17 cellular contexts compared by ENCODE assay signal in the genomic region with DNA sequence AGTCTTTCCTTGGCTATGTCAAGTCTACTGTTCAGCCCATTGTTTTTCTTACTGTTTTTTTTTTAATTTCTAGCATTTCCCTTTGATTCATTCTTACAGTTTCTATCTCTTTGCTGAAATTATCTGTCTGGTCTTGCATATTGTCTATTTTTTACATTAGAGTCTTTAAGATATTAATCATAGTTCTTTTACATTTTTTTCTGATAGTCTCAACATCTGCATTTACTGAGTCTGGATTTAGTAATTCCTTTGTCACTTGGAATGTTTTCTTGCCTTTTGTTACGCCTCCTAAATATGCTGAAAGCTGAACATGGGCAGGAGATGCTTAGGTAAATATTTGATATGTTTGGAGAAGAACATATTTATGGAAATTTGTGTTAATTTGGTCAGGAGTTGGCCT. TPM values are rescaled to one million over a fixed set of nuclear protein-coding genes. Genes with fewer than 3 reads are reported as not detected.
A peak's percentile ranks its signal among the peaks of the same experiment; 100 is the strongest.
DNase-seq lines count a peak whose midpoint lies in the region; ATAC-seq, FAIRE-seq and TF ChIP-seq lines count a peak whose summit lies in the region.
"Had no signal": no experiment of that assay in that cellular context is flagged by ENCODE, and none has a peak within 500 bp of the region (broad histone marks: within the 10 kb centered on the region; RNA-seq: fewer than 3 reads in every experiment).

No MANE protein-coding gene starts in this region.

- no peak for TF ChIP-seq CTCF in mammary epithelial cell (conservative IDR thresholded peaks at IDR 0.05 in 1 of 2, IDR thresholded peaks at IDR 0.05 in 1 of 2; ENCODE audit: extremely low read depth in 1 of 2, insufficient read depth in 1 of 2, low read depth in 1 of 2, low read length in 2 of 2)
- TF ChIP-seq CTCF in breast epithelium (IDR thresholded peaks at IDR 0.05) = no peak
- no peak for TF ChIP-seq CTCF in HFFc6 (IDR thresholded peaks at IDR 0.05)
- no peak for TF ChIP-seq CTCF in bronchial epithelial cell (IDR thresholded peaks at IDR 0.05; ENCODE audit: insufficient read depth, low read length, severe bottlenecking)
- no peak for TF ChIP-seq CTCF in transverse colon (IDR thresholded peaks at IDR 0.05)
- TF ChIP-seq CTCF in chondrocyte (IDR thresholded peaks at IDR 0.05) = no peak

- no peak overlapping the region for H3K4me2 ChIP-seq in mammary epithelial cell (ENCODE audit: insufficient read depth, low read depth, low read length)
- H3K4me2 ChIP-seq: BLaER1 treated with 17β-estradiol and CSF1 and Interleukin-3, amounts not matched to agents 10 nM and 100 nM had no signal

- WGBS in mammary epithelial cell (ENCODE audit: low coverage, missing lambda C conversion rate) = 71% methylated on average over 1 of the region's 1 CpG
- 82 to 100% methylated on average over 1 of the region's 1 CpG for WGBS in transverse colon (ENCODE audit: low coverage in 1 of 2), 2 donors

- peaks cover 6% of the 10 kb centered on the region for H3K9me3 ChIP-seq in mammary epithelial cell (replicated peaks; ENCODE audit: insufficient read depth, low read length)
- H3K9me3 ChIP-seq in breast epithelium = peaks cover 0 to 16% of the 10 kb centered on the region in 2 donors
- H3K9me3 ChIP-seq in transverse colon = no peaks in the 10 kb centered on the region

- no peak overlapping the region for H3K9ac ChIP-seq in mammary epithelial cell (ENCODE audit: insufficient read depth, low read length)
- H3K9ac ChIP-seq: BLaER1 treated with 17β-estradiol and CSF1 and Interleukin-3, amounts not matched to agents 10 nM and 100 nM had no signal

- H3K4me1 Mint-ChIP-seq in HFFc6 (ENCODE audit: low read depth) = peaks cover 26% of the 10 kb centered on the region
- H3K4me1 Mint-ChIP-seq in chondrocyte (ENCODE audit: low read depth) = peaks cover 10% of the 10 kb centered on the region
- no peaks in the 10 kb centered on the region for H3K4me1 Mint-ChIP-seq in effector memory CD8-positive, alpha-beta T cell (ENCODE audit: low read depth in 2 of 2)
- H3K4me1 Mint-ChIP-seq: CD4-positive, CD25-positive, alpha-beta regulatory T cell had no signal

- H2AFZ ChIP-seq in mammary epithelial cell (ENCODE audit: low read depth, low read length) = no peak overlapping the region

- H3K9me3 Mint-ChIP-seq in HFFc6 = no peaks in the 10 kb centered on the region
- peaks cover 25% of the 10 kb centered on the region for H3K9me3 Mint-ChIP-seq in chondrocyte (ENCODE audit: low read depth)
- no peaks in the 10 kb centered on the region for H3K9me3 Mint-ChIP-seq in effector memory CD8-positive, alpha-beta T cell

- H3K36me3 Mint-ChIP-seq in HFFc6 (ENCODE audit: low read depth) (no peaks in the 10 kb centered on the region), chondrocyte (ENCODE audit: low read depth) (peaks cover 4% of the 10 kb centered on the region)
- H3K36me3 Mint-ChIP-seq in effector memory CD8-positive, alpha-beta T cell (ENCODE audit: insufficient read depth) = no peaks in the 10 kb centered on the region
- H3K36me3 Mint-ChIP-seq: CD4-positive, CD25-positive, alpha-beta regulatory T cell had no signal

- TF ChIP-seq POLR2A in breast epithelium (IDR thresholded peaks at IDR 0.05) (no peak), transverse colon (IDR thresholded peaks at IDR 0.05) (no peak)

- H4K20me1 ChIP-seq in mammary epithelial cell (ENCODE audit: insufficient read depth, low read length) = no peaks in the 10 kb centered on the region

- peak; percentile 14 for DNase-seq in mammary epithelial cell
- DNase-seq in breast epithelium (ENCODE audit: low spot score in 2 of 2) = no peak
- DNase-seq in HFFc6 = no peak
- peak; percentile 54 for DNase-seq in bronchial epithelial cell (ENCODE audit: low read depth)
- no peak for DNase-seq in transverse colon
- no peak for DNase-seq in chondrocyte (ENCODE audit: low spot score)
- DNase-seq in effector memory CD8-positive, alpha-beta T cell = no peak
- DNase-seq in SK-N-DZ (ENCODE audit: low spot score) = no peak
- DNase-seq: 8988T; ACHN; Calu3; CD4-positive, CD25-positive, alpha-beta regulatory T cell; DMS 273 treated with DMSO at 0.1 percent for 48 hours had no signal

- FAIRE-seq in bronchial epithelial cell (lab: Jason Lieb, UNC) = no peak
- FAIRE-seq: G401.6, GM19239 had no signal

- H3K27me3 Mint-ChIP-seq in HFFc6 (ENCODE audit: insufficient read depth) (no peaks in the 10 kb centered on the region), chondrocyte (ENCODE audit: low read depth) (no peaks in the 10 kb centered on the region)
- H3K27me3 Mint-ChIP-seq in effector memory CD8-positive, alpha-beta T cell = peaks cover 15 to 19% of the 10 kb centered on the region in 2 donors

- no peak overlapping the region for H3K27ac ChIP-seq in mammary epithelial cell (ENCODE audit: insufficient read depth, low read depth, low read length)
- H3K27ac ChIP-seq in breast epithelium = no peak overlapping the region
- H3K27ac ChIP-seq in transverse colon = no peak overlapping the region
- H3K27ac ChIP-seq: BLaER1 treated with 17β-estradiol and CSF1 and Interleukin-3, amounts not matched to agents 10 nM and 100 nM had no signal

- H3K27me3 ChIP-seq in mammary epithelial cell (ENCODE audit: insufficient read depth, low read length) (no peaks in the 10 kb centered on the region), breast epithelium (peaks cover 0 to 23% of the 10 kb centered on the region in 2 donors), bronchial epithelial cell (ENCODE audit: control insufficient read depth, insufficient read depth, low read length) (no peaks in the 10 kb centered on the region), transverse colon (no peaks in the 10 kb centered on the region)
- H3K27me3 ChIP-seq: BLaER1 treated with 17β-estradiol and CSF1 and Interleukin-3, amounts not matched to agents 10 nM and 100 nM had no signal

- CTCF ChIA-PET in mammary epithelial cell (lab: Charles Lee; ENCODE audit: low non-redundant PET) = no interaction called here

- no peak for TF ChIP-seq EP300 in transverse colon (IDR thresholded peaks at IDR 0.05; ENCODE audit: low read depth)

- H3K27ac Mint-ChIP-seq in HFFc6 = no peak overlapping the region
- H3K27ac Mint-ChIP-seq in chondrocyte (ENCODE audit: unreplicated experiment) = no peak overlapping the region
- H3K27ac Mint-ChIP-seq in effector memory CD8-positive, alpha-beta T cell = no peak overlapping the region
- H3K27ac Mint-ChIP-seq: CD4-positive, CD25-positive, alpha-beta regulatory T cell had no signal

- H3K79me2 ChIP-seq in mammary epithelial cell (ENCODE audit: insufficient read depth, low read length) = peaks cover 71% of the 10 kb centered on the region

- dilution Hi-C loops in mammary epithelial cell (cut with HindIII; ENCODE audit: low sequenced_read_pairs) = no loop called here

- H3K4me3 ChIP-seq in mammary epithelial cell (replicated peaks in 1 of 3; ENCODE audit: insufficient read depth in 1 of 3, low read depth in 2 of 3, low read length in 3 of 3) (no peak overlapping the region), breast epithelium (no peak overlapping the region), bronchial epithelial cell (ENCODE audit: low read depth, low read length) (no peak overlapping the region), transverse colon (no peak overlapping the region)
- H3K4me3 ChIP-seq: BLaER1 treated with 17β-estradiol and CSF1 and Interleukin-3, amounts not matched to agents 10 nM and 100 nM had no signal

- H3K4me3 Mint-ChIP-seq in HFFc6 (peak overlapping the region; percentile 26; the same call in 1 of the 2 replicates), chondrocyte (ENCODE audit: unreplicated experiment) (no peak overlapping the region)
- no peak overlapping the region for H3K4me3 Mint-ChIP-seq in effector memory CD8-positive, alpha-beta T cell
- H3K4me3 Mint-ChIP-seq: CD4-positive, CD25-positive, alpha-beta regulatory T cell had no signal

- intact Hi-C loops in mammary epithelial cell (cut with micrococcal nuclease) = no loop called here
- intact Hi-C loops in breast epithelium (cut with DNase I; ENCODE audit: low total_unique reads) = no loop called here
- intact Hi-C loops in transverse colon (cut with DNase I; ENCODE audit: low total_unique reads) = no loop called here

- no peaks in the 10 kb centered on the region for H3K36me3 ChIP-seq in mammary epithelial cell (ENCODE audit: insufficient read depth, low read length)
- no peaks in the 10 kb centered on the region for H3K36me3 ChIP-seq in breast epithelium
- no peaks in the 10 kb centered on the region for H3K36me3 ChIP-seq in bronchial epithelial cell (ENCODE audit: control insufficient read depth, insufficient read depth, low read length)
- no peaks in the 10 kb centered on the region for H3K36me3 ChIP-seq in transverse colon

- no peak for ATAC-seq in effector memory CD8-positive, alpha-beta T cell (replicated peaks)
- ATAC-seq: HCT116 had no signal

- in situ Hi-C loops in mammary epithelial cell (cut with MboI; ENCODE audit: low sequenced_read_pairs in 2 of 2) = no loop called here
- in situ Hi-C loops in transverse colon (cut with MboI; ENCODE audit: low pct_ligation_motif_present in 1 of 4, low pct_unique_long_range_greater_than_20kb in 1 of 4, low sequenced_read_pairs in 3 of 4) = loop anchor here in 1 of 4 donors (25.0 kb wide), 1 partner anchor 115 kb away; no protein-coding TSS in a partner anchor

- BruUV-seq in mammary epithelial cell (replicated peaks; lab: Mats Ljungman, UMichigan) = no TSS peak

- no peaks in the 10 kb centered on the region for H3K4me1 ChIP-seq in mammary epithelial cell (ENCODE audit: insufficient read depth, low read length)
- no peaks in the 10 kb centered on the region for H3K4me1 ChIP-seq in breast epithelium
- H3K4me1 ChIP-seq in transverse colon = no peaks in the 10 kb centered on the region
- H3K4me1 ChIP-seq: BLaER1 treated with 17β-estradiol and CSF1 and Interleukin-3, amounts not matched to agents 10 nM and 100 nM had no signal

RNA-seq across cellular contexts. Expression of a gene that starts 10.4 kb away (rescaled TPM):
- total RNA-seq in mammary epithelial cell (10 to 100 TPM in 1 of 2 donors, 1 to 10 TPM in 1; 7.5 to 12.5 TPM), breast epithelium (10 to 100 TPM in 2 of 3 donors, 1 to 10 TPM in 1; 7.5 to 20.8 (median 12.8) TPM), bronchial epithelial cell (5.5 and 6.1 TPM in 2 replicates), transverse colon (1 to 10 TPM in 3 of 4 donors, under 1 TPM in 1; 0.60 to 5.6 (median 3.1) TPM), chondrocyte (8.2 to 11.7 TPM (median 10.6 TPM) in 3 replicates)
- 3.4 TPM for polyA plus RNA-seq in mammary epithelial cell
- polyA minus RNA-seq in mammary epithelial cell = 1.2 TPM
- total RNA-seq in HFFc6 (2021; fragmentation: NEBNext Ultra II Directional; extraction: Animal tissue kit (Norgen Biotek cat#: 25700)) = 1 to 10 TPM; 5.1 to 7.3 (median 5.9) TPM
- polyA plus RNA-seq in SK-N-DZ (2014; cell fraction: cytosol; rRNA removed) = 6.9 and 9.3 TPM in 2 replicates
- 7.2 and 8.8 TPM in 2 replicates for polyA plus RNA-seq in SK-N-DZ (2014; cell fraction: nucleus; rRNA removed)
- polyA plus RNA-seq: CD4-positive, CD25-positive, alpha-beta regulatory T cell had no signal

Comparison
In these comparisons a context has a peak if more than half of its experiments do, and no peak if none do; other contexts are left out.
1. DNase-seq: peak in mammary epithelial cell (single experiment) and bronchial epithelial cell (single experiment); none in breast epithelium (0 of 2), HFFc6 (single experiment), transverse colon (single experiment), chondrocyte (single experiment), effector memory CD8-positive, alpha-beta T cell (0 of 3) and SK-N-DZ (single experiment).